Comparison of ENCODE assay signal across 20 cellular contexts in the genomic region with DNA sequence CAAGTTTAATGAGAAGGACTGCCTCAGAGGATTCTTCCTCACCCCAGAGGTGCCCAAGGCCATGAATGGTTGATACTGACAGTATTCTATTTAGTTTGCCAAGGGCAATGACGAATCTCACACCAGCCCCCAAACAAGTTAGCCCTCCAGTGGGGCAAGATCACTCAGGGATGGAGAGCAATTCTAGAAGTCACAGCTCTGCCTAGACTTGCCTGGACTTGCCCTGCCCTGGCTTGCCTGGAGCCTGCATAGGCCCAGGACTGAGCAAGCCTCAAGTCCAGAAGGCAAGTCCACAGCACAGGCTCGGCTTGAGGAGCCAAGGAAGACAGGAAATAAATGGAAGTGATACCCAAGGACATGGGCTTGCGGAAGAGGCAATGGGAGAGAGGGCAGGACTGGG. TPM values are rescaled to one million over a fixed set of nuclear protein-coding genes. Genes with fewer than 3 reads are reported as not detected.
DNase-seq lines count a peak whose midpoint lies in the region; ATAC-seq and TF ChIP-seq lines count a peak whose summit lies in the region.
"Had no signal": no experiment of that assay in that cellular context is flagged by ENCODE, and none has a peak within 500 bp of the region (broad histone marks: within the 10 kb centered on the region; RNA-seq: fewer than 3 reads in every experiment).

No MANE protein-coding gene starts in this region.

- TF ChIP-seq POLR2A in IMR-90 (IDR thresholded peaks at IDR 0.05; ENCODE audit: low read depth, low read length) = no peak
- TF ChIP-seq POLR2A in thyroid gland (IDR thresholded peaks at IDR 0.05) = no peak

- H2AK9ac ChIP-seq in IMR-90 (replicated peaks; ENCODE audit: low read depth, low read length, poor library complexity) = no peak overlapping the region

- H3K14ac ChIP-seq in IMR-90 (replicated peaks; ENCODE audit: low read depth, low read length) = no peak overlapping the region

- WGBS in IMR-90 (ENCODE audit: extremely low coverage in 2 of 2, insufficient read length in 1 of 2), 2 experiments = 67% methylated on average over 2 of the region's 3 CpGs; no CpG with 5 or more reads in 1 of the 2 experiments
- 89 to 97% methylated on average over 3 of the region's 3 CpGs for whole genome bisulfite sequencing in thyroid gland, 2 donors
- WGBS in hepatocyte (ENCODE audit: low lambda C conversion rate, missing lambda C conversion rate) = 95% methylated on average over 3 of the region's 3 CpGs

- in situ Hi-C loops in IMR-90 (cut with MboI; ENCODE audit: low sequenced_read_pairs) = no loop called here

- POLR2A ChIA-PET in IMR-90 (lab: Charles Lee; ENCODE audit: unreplicated experiment) = no interaction called here

- H3K27me3 Mint-ChIP-seq in activated naive CD4-positive, alpha-beta T cell treated with anti-CD3 and anti-CD28 coated beads for 36 hours (ENCODE audit: low read depth) = no peaks in the 10 kb centered on the region
- H3K27me3 Mint-ChIP-seq in brain = no peaks in the 10 kb centered on the region

- dilution Hi-C loops in IMR-90 (cut with HindIII; ENCODE audit: low sequenced_read_pairs, unreplicated experiment) = no loop called here

- no peak overlapping the region for H3K56ac ChIP-seq in IMR-90 (ENCODE audit: extremely low read depth, insufficient read depth, low read length)

- H2BK20ac ChIP-seq in IMR-90 (ENCODE audit: low read depth, low read length) = no peak overlapping the region

- H2AFZ ChIP-seq in IMR-90 (replicated peaks; ENCODE audit: low read length, poor library complexity) (peak overlapping the region; percentile 52), hepatocyte (no peak overlapping the region)

- no peak overlapping the region for H2BK5ac ChIP-seq in IMR-90 (ENCODE audit: low read depth, low read length, poor library complexity, severe bottlenecking)

- 0 out of 2 replicates have a peak overlapping the region, but pooled peaks have one; percentile 20 for H3K4ac ChIP-seq in IMR-90 (ENCODE audit: low read depth, low read length)

- TF ChIP-seq CTCF in IMR-90 (conservative IDR thresholded peaks at IDR 0.05; ENCODE audit: low read depth, low read length) = no peak
- no peak for TF ChIP-seq CTCF in brain (conservative IDR thresholded peaks at IDR 0.05)
- TF ChIP-seq CTCF in thyroid gland (IDR thresholded peaks at IDR 0.05) = no peak
- TF ChIP-seq CTCF in hepatocyte (IDR thresholded peaks at IDR 0.05; ENCODE audit: poor library complexity) = no peak

- H2AK5ac ChIP-seq in IMR-90 (ENCODE audit: low read depth, low read length) = no peak overlapping the region

- H3K4me1 Mint-ChIP-seq in activated naive CD4-positive, alpha-beta T cell treated with anti-CD3 and anti-CD28 coated beads for 36 hours (ENCODE audit: low read depth) = no peaks in the 10 kb centered on the region
- H3K4me1 Mint-ChIP-seq in brain = peaks cover 20% of the 10 kb centered on the region

- peak overlapping the region; percentile 37; the same call in 1 of the 2 replicates for H2BK120ac ChIP-seq in IMR-90 (ENCODE audit: low read depth, low read length)

- H3K9me3 Mint-ChIP-seq in activated naive CD4-positive, alpha-beta T cell treated with anti-CD3 and anti-CD28 coated beads for 36 hours = no peaks in the 10 kb centered on the region
- peaks cover 0 to 4% (median 0%) of the 10 kb centered on the region in 5 experiments for H3K9me3 Mint-ChIP-seq in brain
- H3K9me3 Mint-ChIP-seq: memory B cell, natural killer cell had no signal

- H3K4me2 ChIP-seq in IMR-90 (ENCODE audit: low read depth, low read length) (no peak overlapping the region), hepatocyte (no peak overlapping the region)

- intact Hi-C loops in activated naive CD4-positive, alpha-beta T cell treated with anti-CD3 and anti-CD28 coated beads for 36 hours (cut with micrococcal nuclease) = no loop called here
- intact Hi-C loops in IMR-90 (cut with micrococcal nuclease) = no loop called here
- intact Hi-C loops in thyroid gland (cut with DNase I) = no loop called here

- 0 out of 2 replicates have a peak overlapping the region, but pooled peaks have one; percentile 1 for H4K91ac ChIP-seq in IMR-90 (ENCODE audit: insufficient read depth, low read depth, low read length)

- DNase-seq in activated naive CD4-positive, alpha-beta T cell treated with anti-CD3 and anti-CD28 coated beads for 36 hours = no peak
- DNase-seq in activated naive CD4-positive, alpha-beta T cell treated with Interleukin-2 at 50 U/mL for 16 hours = no peak
- DNase-seq in IMR-90 = no peak
- DNase-seq in thyroid gland = no peak
- DNase-seq in hepatocyte (ENCODE audit: low spot score) = no peak
- DNase-seq in HCEC 1CT = no peak
- DNase-seq: anterior cingulate cortex; COR-L47; Karpas-422; kidney glomerular epithelial cell; natural killer cell; NCI-H1436; posterior cingulate gyrus; stimulated activated CD4-positive, alpha-beta T cell treated with anti-CD3 and anti-CD28 coated beads, Interleukin-2, amount 100 ng/mL, for 24 hours; stomach had no signal

- CTCF ChIA-PET in activated naive CD4-positive, alpha-beta T cell treated with anti-CD3 and anti-CD28 coated beads for 36 hours (lab: Charles Lee) = interaction anchor here (0.6 kb wide), 1 partner anchor 16 kb away, joined by 4 read pairs; no protein-coding TSS in a partner anchor
- CTCF ChIA-PET in IMR-90 (lab: Yijun Ruan, JAX) = interaction anchor here (0.6 kb wide), 1 partner anchor 113 kb away, joined by 5 read pairs; no protein-coding TSS in a partner anchor

- H3K27ac ChIP-seq in IMR-90 (ENCODE audit: insufficient read depth, low read length) (no peak overlapping the region), thyroid gland (peak overlapping the region; percentile 73 to 92 (median 85)), hepatocyte (no peak overlapping the region)
- H3K27ac ChIP-seq: stomach had no signal

- H4K20me1 ChIP-seq in IMR-90 (ENCODE audit: insufficient read depth, low read length) (no peaks in the 10 kb centered on the region), hepatocyte (ENCODE audit: insufficient read depth, poor library complexity, severe bottlenecking) (no peaks in the 10 kb centered on the region)

- no peak for TF ChIP-seq RAD21 in IMR-90 (IDR thresholded peaks at IDR 0.05; ENCODE audit: low read length)

- no peaks in the 10 kb centered on the region for H3K79me2 ChIP-seq in hepatocyte

- H3K9me2 ChIP-seq in hepatocyte (replicated peaks; ENCODE audit: insufficient read depth) = no peaks in the 10 kb centered on the region

- H3K36me3 ChIP-seq in IMR-90 (ENCODE audit: control insufficient read depth, insufficient read depth, low read length) (no peaks in the 10 kb centered on the region), thyroid gland (no peaks in the 10 kb centered on the region), hepatocyte (replicated peaks; ENCODE audit: insufficient read depth, low read depth) (no peaks in the 10 kb centered on the region)
- H3K36me3 ChIP-seq: stomach had no signal

- H3K9ac ChIP-seq in IMR-90 (ENCODE audit: low read depth, low read length) = no peak overlapping the region

- H3K27ac Mint-ChIP-seq in activated naive CD4-positive, alpha-beta T cell treated with anti-CD3 and anti-CD28 coated beads for 36 hours = peak overlapping the region; percentile 33
- peak overlapping the region in 4 of 5 experiments; percentile 60 to 86 (median 84) for H3K27ac Mint-ChIP-seq in brain
- H3K27ac Mint-ChIP-seq: memory B cell; natural killer cell; T-helper 1 cell treated with Interleukin-12 subunit alpha and Interleukin-12 subunit beta and Interleukin-4 antibody, amounts not matched to agents 30 μg/mL and 1 μg/mL, for 36 hours had no signal

- no peaks in the 10 kb centered on the region for H3K36me3 Mint-ChIP-seq in activated naive CD4-positive, alpha-beta T cell treated with anti-CD3 and anti-CD28 coated beads for 36 hours (ENCODE audit: low read depth)
- peaks cover 27% of the 10 kb centered on the region for H3K36me3 Mint-ChIP-seq in brain
- H3K36me3 Mint-ChIP-seq: memory B cell, natural killer cell had no signal

- H3K9me1 ChIP-seq in IMR-90 (ENCODE audit: insufficient read depth, low read length) = no peaks in the 10 kb centered on the region

- H4K8ac ChIP-seq in IMR-90 (ENCODE audit: low read depth in 2 of 2, low read length in 2 of 2) = no peak overlapping the region

- H3K4me3 ChIP-seq in IMR-90 (ENCODE audit: insufficient read depth, low read depth, low read length) (no peak overlapping the region), thyroid gland (replicated peaks in 1 of 3) (no peak overlapping the region), hepatocyte (no peak overlapping the region)
- H3K4me3 ChIP-seq: stomach had no signal

- peaks cover 7% of the 10 kb centered on the region for H3K27me3 ChIP-seq in IMR-90 (ENCODE audit: control insufficient read depth, insufficient read depth, low read length)
- H3K27me3 ChIP-seq in thyroid gland = no peaks in the 10 kb centered on the region
- H3K27me3 ChIP-seq in hepatocyte = no peaks in the 10 kb centered on the region
- H3K27me3 ChIP-seq: stomach had no signal

- ATAC-seq in IMR-90 (ENCODE audit: low read depth) = peak; percentile 49; the same call in 1 of the 2 replicates
- ATAC-seq in SK-N-SH treated with all-trans-retinoic acid at 6 μM for 48 hours = no peak
- ATAC-seq: natural killer cell had no signal

- no peak overlapping the region for H3K4me3 Mint-ChIP-seq in activated naive CD4-positive, alpha-beta T cell treated with anti-CD3 and anti-CD28 coated beads for 36 hours
- no peak overlapping the region for H3K4me3 Mint-ChIP-seq in brain
- H3K4me3 Mint-ChIP-seq: memory B cell; natural killer cell; T-helper 1 cell treated with Interleukin-12 subunit alpha and Interleukin-12 subunit beta and Interleukin-4 antibody, amounts not matched to agents 30 μg/mL and 1 μg/mL, for 36 hours had no signal

- no peak overlapping the region for H2BK15ac ChIP-seq in IMR-90 (ENCODE audit: low read depth, low read length)

- peak overlapping the region; percentile 93 for H4K5ac ChIP-seq in IMR-90 (ENCODE audit: low read depth, low read length)

- no peaks in the 10 kb centered on the region for H3K9me3 ChIP-seq in IMR-90 (ENCODE audit: control insufficient read depth, insufficient read depth, low read length)
- no peaks in the 10 kb centered on the region for H3K9me3 ChIP-seq in thyroid gland
- no peaks in the 10 kb centered on the region for H3K9me3 ChIP-seq in hepatocyte (ENCODE audit: low read depth)
- H3K9me3 ChIP-seq: stomach had no signal

- H3K18ac ChIP-seq in IMR-90 (ENCODE audit: low read depth, low read length) = peak overlapping the region; percentile 93

- H3K4me1 ChIP-seq in IMR-90 (ENCODE audit: control insufficient read depth, insufficient read depth, low read length) = no peaks in the 10 kb centered on the region
- peaks cover 42 to 45% of the 10 kb centered on the region in 2 donors for H3K4me1 ChIP-seq in thyroid gland
- H3K4me1 ChIP-seq in hepatocyte (ENCODE audit: insufficient read depth) = no peaks in the 10 kb centered on the region
- H3K4me1 ChIP-seq: stomach had no signal

- BruUV-seq in IMR-90 (replicated peaks; lab: Mats Ljungman, UMichigan) = no TSS peak

- no peaks in the 10 kb centered on the region for H3K79me1 ChIP-seq in IMR-90 (ENCODE audit: low read depth in 1 of 2, low read length in 2 of 2)

- no peak overlapping the region for H3K23ac ChIP-seq in IMR-90 (ENCODE audit: low read depth, low read length)

RNA-seq across cellular contexts. Expression of a gene that starts 39.5 kb away (rescaled TPM):
- 10 to 100 TPM; 35.3 to 37.3 TPM for total RNA-seq in activated naive CD4-positive, alpha-beta T cell treated with anti-CD3 and anti-CD28 coated beads for 36 hours
- total RNA-seq in IMR-90 (2012; rRNA removed) (0.18 and 0.28 TPM in 2 replicates), thyroid gland (10 to 100 TPM; 22.2 to 35.7 (median 29.1) TPM), hepatocyte (6.3 and 7.3 TPM in 2 replicates)
- polyA plus RNA-seq in IMR-90 (2012; rRNA removed) (0.15 and 0.16 TPM in 2 replicates), brain (ENCODE audit: insufficient read depth, low read depth, low replicate concordance) (58.8 TPM), hepatocyte (7.6 and 18.1 TPM in 2 replicates)
- polyA plus RNA-seq in IMR-90 (2012; cell fraction: cytosol; rRNA removed) = 0.08 and 0.15 TPM in 2 replicates
- polyA plus RNA-seq in IMR-90 (2012; cell fraction: nucleus; rRNA removed; ENCODE audit: low replicate concordance) = 0.36 and 0.70 TPM in 2 replicates

RNA-seq across cellular contexts. Expression of a gene that starts 40.7 kb away (rescaled TPM):
- not detected for total RNA-seq in activated naive CD4-positive, alpha-beta T cell treated with anti-CD3 and anti-CD28 coated beads for 36 hours
- total RNA-seq in IMR-90 (2012; rRNA removed) = not detected in 2 replicates
- not detected in 2 replicates for polyA plus RNA-seq in IMR-90 (2012; rRNA removed)
- polyA plus RNA-seq in IMR-90 (2012; cell fraction: cytosol; rRNA removed) = not detected in 2 replicates
- not detected in 2 replicates for polyA plus RNA-seq in IMR-90 (2012; cell fraction: nucleus; rRNA removed; ENCODE audit: low replicate concordance)
- 9.7 TPM for polyA plus RNA-seq in brain (ENCODE audit: insufficient read depth, low read depth, low replicate concordance)
- 1 to 10 TPM; 2.4 to 5.9 (median 5.0) TPM for total RNA-seq in thyroid gland
- total RNA-seq in hepatocyte = 0.04 TPM in 1 of 2 replicates, not detected in the other
- polyA plus RNA-seq in hepatocyte = not detected in 2 replicates
- total RNA-seq: HT-29, natural killer cell, stomach had no signal
- polyA plus RNA-seq: stomach had no signal

RNA-seq across cellular contexts. Expression of a gene that starts 54.6 kb away (rescaled TPM):
- 1 to 10 TPM; 2.5 TPM for total RNA-seq in activated naive CD4-positive, alpha-beta T cell treated with anti-CD3 and anti-CD28 coated beads for 36 hours
- total RNA-seq in IMR-90 (2012; rRNA removed) (6.4 and 6.5 TPM in 2 replicates), thyroid gland (10 to 100 TPM; 12.3 to 17.9 (median 15.3) TPM), hepatocyte (6.8 and 7.5 TPM in 2 replicates)
- polyA plus RNA-seq in IMR-90 (2012; rRNA removed) (1.8 and 2.5 TPM in 2 replicates), brain (ENCODE audit: insufficient read depth, low read depth, low replicate concordance) (1.4 TPM), hepatocyte (4.0 and 5.3 TPM in 2 replicates)
- polyA plus RNA-seq in IMR-90 (2012; cell fraction: cytosol; rRNA removed) = 0.64 and 0.82 TPM in 2 replicates
- polyA plus RNA-seq in IMR-90 (2012; cell fraction: nucleus; rRNA removed; ENCODE audit: low replicate concordance) = 0.58 and 2.8 TPM in 2 replicates

Comparison
In these comparisons a context has a peak if more than half of its experiments do, and no peak if none do; other contexts are left out.
1. H3K27ac ChIP-seq: peak in thyroid gland (3 of 3); none in IMR-90 (single experiment) and hepatocyte (single experiment).